8 cellular contexts compared by ENCODE assay signal in genomic region chr6:26199773-26200728, GRCh38.
DNase-seq lines count a peak whose midpoint lies in the region; ATAC-seq lines count a peak whose summit lies in the region.

No MANE protein-coding gene starts in this region.

- no peaks in the 10 kb centered on the region for H3K9me3 Mint-ChIP-seq in activated naive CD8-positive, alpha-beta T cell (ENCODE audit: low read depth)

- H3K9ac ChIP-seq in stomach smooth muscle (ENCODE audit: low read length in 2 of 2), result peak overlapping the region; percentile 34 to 69

- H3K27ac Mint-ChIP-seq in activated naive CD8-positive, alpha-beta T cell, result peak overlapping the region; percentile 99

- peak overlapping the region; percentile 94 for H3K27ac ChIP-seq in stomach smooth muscle (ENCODE audit: low read length)

- peaks cover 21% of the 10 kb centered on the region for H3K4me1 ChIP-seq in stomach smooth muscle (ENCODE audit: control insufficient read depth, insufficient read depth, low read length)

- ATAC-seq in GM19351 (IDR thresholded peaks at IDR 0.05; ENCODE audit: unreplicated experiment), result no peak
- ATAC-seq in HG02759 (IDR thresholded peaks at IDR 0.05; ENCODE audit: unreplicated experiment), result no peak

- peak overlapping the region; percentile 95 for H3K4me3 Mint-ChIP-seq in activated naive CD8-positive, alpha-beta T cell

- no peaks in the 10 kb centered on the region for H3K9me3 ChIP-seq in MG63
- H3K9me3 ChIP-seq in iPS-18c (ENCODE audit: control insufficient read depth, insufficient read depth, low read length), result no peaks in the 10 kb centered on the region
- H3K9me3 ChIP-seq in stomach smooth muscle (ENCODE audit: control insufficient read depth in 2 of 2, low read length in 2 of 2), result no peaks in the 10 kb centered on the region

- peaks cover 49% of the 10 kb centered on the region for H3K4me1 Mint-ChIP-seq in activated naive CD8-positive, alpha-beta T cell (ENCODE audit: low read depth)

- H3K27me3 Mint-ChIP-seq in activated naive CD8-positive, alpha-beta T cell, result no peaks in the 10 kb centered on the region

- H3K4me3 ChIP-seq in MG63 (peak overlapping the region; percentile 72), iPS-18c (ENCODE audit: insufficient read depth, low read depth, low read length) (peak overlapping the region; percentile 68), stomach smooth muscle (ENCODE audit: low read length in 2 of 2) (peak overlapping the region; percentile 82 to 95)

- DNase-seq in EL (peak; percentile 55), MG63 (no peak), NK-92 (lab: John Stamatoyannopoulos, UW; ENCODE audit: unreplicated experiment) (no peak)

- no peaks in the 10 kb centered on the region for H3K36me3 Mint-ChIP-seq in activated naive CD8-positive, alpha-beta T cell

- H3K36me3 ChIP-seq in MG63 (peaks cover 8% of the 10 kb centered on the region; the same call in 1 of the 2 replicates), stomach smooth muscle (ENCODE audit: control insufficient read depth in 2 of 2, insufficient read depth in 2 of 2, low read length in 2 of 2) (no peaks in the 10 kb centered on the region)

- H3K27me3 ChIP-seq in MG63, result no peaks in the 10 kb centered on the region
- peaks cover 0 to 13% of the 10 kb centered on the region in 2 donors for H3K27me3 ChIP-seq in stomach smooth muscle (ENCODE audit: control insufficient read depth in 1 of 2, insufficient read depth in 2 of 2, low read length in 2 of 2)
